In genomic region chr9:83629433-83630104, GRCh38 we compare ENCODE assay signal across 2 cellular contexts.
A peak's percentile ranks its signal among the peaks of the same experiment; 100 is the strongest.
TF ChIP-seq lines count a peak whose summit lies in the region.

No MANE protein-coding gene starts in this region.

TF ChIP-seq in GM12878, 131 proteins besides CTCF, POLR2A, EP300 and RAD21:
- TF ChIP-seq CHD4 (IDR thresholded peaks at IDR 0.05) (no peak), SPI1 (IDR thresholded peaks at IDR 0.05; ENCODE audit: borderline replicate concordance, insufficient read depth, low read depth, low read length) (peak; percentile 25; the same call in 1 of the 2 replicates), SMC3 (IDR thresholded peaks at IDR 0.05; ENCODE audit: borderline replicate concordance, low read length) (no peak), IKZF1 (conservative IDR thresholded peaks at IDR 0.05) (0 out of 2 replicates have a peak, but pooled peaks have one; percentile 29), NR2F1 (conservative IDR thresholded peaks at IDR 0.05) (0 out of 2 replicates have a peak, but pooled peaks have one; percentile 35)
TF ChIP-seq in GM12878: peak in this region for 3.

TF ChIP-seq in HepG2, 621 proteins besides CTCF, POLR2A, EP300 and RAD21 (continues in another document):
- TF ChIP-seq RERE (CRISPR knock-in tag; IDR thresholded peaks at IDR 0.05; ENCODE audit: low read depth): no peak
- TF ChIP-seq NFRKB (IDR thresholded peaks at IDR 0.05): no peak
- TF ChIP-seq ZNF451 (CRISPR knock-in tag; IDR thresholded peaks at IDR 0.05): no peak
- no peak for TF ChIP-seq SIX1 (CRISPR knock-in tag; IDR thresholded peaks at IDR 0.05; ENCODE audit: borderline replicate concordance)
- TF ChIP-seq ZNF564 (CRISPR knock-in tag; IDR thresholded peaks at IDR 0.05): no peak
- no peak for TF ChIP-seq KAT7 (CRISPR knock-in tag; IDR thresholded peaks at IDR 0.05; ENCODE audit: borderline replicate concordance)
- no peak for TF ChIP-seq ZBTB49 (CRISPR knock-in tag; IDR thresholded peaks at IDR 0.05; ENCODE audit: borderline replicate concordance)
- no peak for TF ChIP-seq SNAPC4 (CRISPR knock-in tag; IDR thresholded peaks at IDR 0.05)
- TF ChIP-seq ZNF432 (CRISPR knock-in tag; IDR thresholded peaks at IDR 0.05; ENCODE audit: borderline replicate concordance): no peak
- TF ChIP-seq PHF8 (CRISPR knock-in tag; IDR thresholded peaks at IDR 0.05): no peak
- no peak for TF ChIP-seq PRPF4 (IDR thresholded peaks at IDR 0.05; ENCODE audit: low read depth, low read length, poor library complexity, severe bottlenecking)
- no peak for TF ChIP-seq RFXAP (CRISPR knock-in tag; IDR thresholded peaks at IDR 0.05; ENCODE audit: borderline replicate concordance)
- TF ChIP-seq MATR3 (CRISPR knock-in tag; IDR thresholded peaks at IDR 0.05): no peak
- no peak for TF ChIP-seq FIP1L1 (IDR thresholded peaks at IDR 0.05; ENCODE audit: borderline replicate concordance, insufficient read depth, low read depth, low read length)
- peak; percentile 36; the same call in 1 of the 2 replicates for TF ChIP-seq ZHX2 (IDR thresholded peaks at IDR 0.05; ENCODE audit: low read depth)
- TF ChIP-seq ZHX2 (CRISPR knock-in tag; IDR thresholded peaks at IDR 0.05; ENCODE audit: borderline replicate concordance): no peak
- TF ChIP-seq ZNF329 (CRISPR knock-in tag; IDR thresholded peaks at IDR 0.05; ENCODE audit: low read depth): no peak
- TF ChIP-seq ZUFSP (CRISPR knock-in tag; IDR thresholded peaks at IDR 0.05; ENCODE audit: borderline replicate concordance): no peak
- TF ChIP-seq KLF12 (CRISPR knock-in tag; IDR thresholded peaks at IDR 0.05; ENCODE audit: borderline replicate concordance): 0 out of 2 replicates have a peak, but pooled peaks have one; percentile 29
- TF ChIP-seq ZNF839 (CRISPR knock-in tag; IDR thresholded peaks at IDR 0.05; ENCODE audit: borderline replicate concordance): no peak
- peak; percentile 44; the same call in 1 of the 2 replicates for TF ChIP-seq POLR2AphosphoS5 (IDR thresholded peaks at IDR 0.05; ENCODE audit: low read depth, low read length)
- peak; percentile 69 for TF ChIP-seq PRDM10 (CRISPR knock-in tag; IDR thresholded peaks at IDR 0.05; ENCODE audit: low read depth)
- peak; percentile 62 for TF ChIP-seq PITX1 (CRISPR knock-in tag; IDR thresholded peaks at IDR 0.05)
- no peak for TF ChIP-seq ZNF484 (CRISPR knock-in tag; IDR thresholded peaks at IDR 0.05; ENCODE audit: borderline replicate concordance, low read depth)
- TF ChIP-seq SMAD1 (CRISPR knock-in tag; IDR thresholded peaks at IDR 0.05; ENCODE audit: borderline replicate concordance, low read depth): no peak
